In the genomic region with DNA sequence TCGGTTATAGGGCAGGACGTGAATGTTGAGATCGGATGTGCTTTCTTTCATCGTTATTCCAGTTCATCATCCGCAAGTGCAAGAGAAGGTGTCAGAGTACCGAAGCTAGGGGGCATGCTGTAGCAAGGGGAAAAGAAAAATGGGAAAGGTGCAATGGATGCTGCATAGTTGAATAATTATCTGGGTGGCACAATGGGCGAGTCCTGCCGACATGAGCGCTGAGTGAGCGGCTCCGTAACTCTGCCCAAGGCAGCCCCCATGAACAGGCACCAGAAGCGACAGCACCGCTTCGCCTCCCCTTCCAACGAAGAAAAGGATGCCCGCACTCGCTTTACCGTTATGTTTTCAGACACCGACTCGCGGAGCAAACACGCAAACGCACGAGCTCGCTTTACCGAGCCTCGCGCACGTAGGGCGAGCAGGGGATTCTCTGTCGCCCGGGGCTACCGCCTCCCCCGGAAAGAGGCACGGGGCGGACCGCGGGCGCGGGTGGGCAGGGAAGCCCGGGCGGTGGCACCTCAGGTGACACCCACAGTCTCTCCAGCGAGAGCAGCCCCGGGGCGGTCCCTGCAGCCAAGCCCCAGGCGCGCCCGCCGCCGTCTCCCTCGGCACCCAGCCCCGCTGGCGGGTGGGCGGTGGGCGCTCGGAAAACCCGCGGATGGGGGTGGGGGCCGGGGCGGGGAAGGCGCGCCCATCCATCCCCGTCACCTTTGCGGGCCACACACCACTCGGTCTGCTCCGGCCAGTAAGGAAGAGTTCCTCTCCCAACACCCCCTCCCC, we compare ENCODE assay signal across 9 cellular contexts. TPM values are rescaled to one million over a fixed set of nuclear protein-coding genes. Genes with fewer than 3 reads are reported as not detected.
DNase-seq lines count a peak whose midpoint lies in the region; ATAC-seq, FAIRE-seq and TF ChIP-seq lines count a peak whose summit lies in the region.
"Had no signal": no experiment of that assay in that cellular context is flagged by ENCODE, and none has a peak within 500 bp of the region (broad histone marks: within the 10 kb centered on the region; RNA-seq: fewer than 3 reads in every experiment).

No MANE protein-coding gene starts in this region.

- H3K27me3 ChIP-seq in adipocyte (replicated peaks; ENCODE audit: control insufficient read depth, insufficient read depth, low read length) (no peaks in the 10 kb centered on the region), heart right ventricle (peaks cover 0 to 5% (median 0%) of the 10 kb centered on the region in 7 donors), trophoblast cell (ENCODE audit: insufficient read depth, low read length) (no peaks in the 10 kb centered on the region), transverse colon (peaks cover 3% of the 10 kb centered on the region)

- WGBS in heart right ventricle, 2 donors = 0 to 1% methylated on average over 64 to 66 of the region's 66 CpGs
- no CpG with 5 or more reads among the region's 66 CpGs for WGBS in trophoblast cell (ENCODE audit: extremely low coverage, insufficient coverage, insufficient read length)
- 0 to 1% methylated on average over 11 to 44 of the region's 66 CpGs for WGBS in transverse colon (ENCODE audit: low coverage in 1 of 2), 2 donors

- H3K4me3 ChIP-seq in adipocyte (ENCODE audit: low read length) (peak overlapping the region; percentile 97), heart right ventricle (peak overlapping the region; percentile 70 to 93 (median 82)), trophoblast cell (ENCODE audit: low read depth, low read length) (peak overlapping the region; percentile 81), transverse colon (peak overlapping the region; percentile 73 to 84 (median 80))

- no peak overlapping the region for H2AK5ac ChIP-seq in trophoblast cell (ENCODE audit: low read length)

- H2BK5ac ChIP-seq in trophoblast cell (ENCODE audit: low read depth, low read length, poor library complexity) = peak overlapping the region; percentile 97

- H2AFZ ChIP-seq in trophoblast cell (ENCODE audit: insufficient read depth, low read length, poor library complexity) = peak overlapping the region; percentile 38

- H3K18ac ChIP-seq in trophoblast cell (ENCODE audit: low read length) = peak overlapping the region; percentile 67

- H3K4me2 ChIP-seq in trophoblast cell (ENCODE audit: low read length) = peak overlapping the region; percentile 66

- peak overlapping the region; percentile 78 for H4K8ac ChIP-seq in trophoblast cell (ENCODE audit: low read depth, low read length)

- peak overlapping the region; percentile 38 for H3K14ac ChIP-seq in trophoblast cell (ENCODE audit: low read length)

- peak overlapping the region; percentile 11 for H4K12ac ChIP-seq in trophoblast cell (ENCODE audit: low read depth, low read length)

- H3K4me1 ChIP-seq in adipocyte (ENCODE audit: control insufficient read depth, insufficient read depth, low read length) (peaks cover 41% of the 10 kb centered on the region), heart right ventricle (peaks cover 11 to 39% (median 32%) of the 10 kb centered on the region in 9 donors), trophoblast cell (ENCODE audit: control insufficient read depth in 1 of 2, insufficient read depth in 2 of 2, low read length in 2 of 2) (peaks cover 6% of the 10 kb centered on the region in 2 experiments), transverse colon (peaks cover 14 to 40% (median 30%) of the 10 kb centered on the region in 4 donors)

- peak; percentile 7 to 53 (median 26) for ATAC-seq in heart right ventricle

- peak; percentile 76 for FAIRE-seq in H54 (lab: Jason Lieb, UNC)
- FAIRE-seq: colon had no signal

- H3K36me3 ChIP-seq in adipocyte (ENCODE audit: control insufficient read depth, insufficient read depth, low read length, severe bottlenecking) = no peaks in the 10 kb centered on the region
- H3K36me3 ChIP-seq in heart right ventricle = no peaks in the 10 kb centered on the region
- H3K36me3 ChIP-seq in trophoblast cell (ENCODE audit: control insufficient read depth in 1 of 2, insufficient read depth in 2 of 2, low read length in 2 of 2) = no peaks in the 10 kb centered on the region
- no peaks in the 10 kb centered on the region for H3K36me3 ChIP-seq in transverse colon

- H3K4ac ChIP-seq in trophoblast cell (ENCODE audit: low read depth, low read length) = peak overlapping the region; percentile 35

- H2BK12ac ChIP-seq in trophoblast cell (ENCODE audit: low read length) = no peak overlapping the region

- intact Hi-C loops in heart right ventricle (cut with DNase I) (loop anchor here in 9 of 10 donors (1.0 to 10.0 kb wide), 5 partner anchors 206 to 214 kb away; no protein-coding TSS in a partner anchor), transverse colon (cut with DNase I; ENCODE audit: low total_unique reads) (loop anchor here (2.0 kb wide), 1 partner anchor 212 kb away; no protein-coding TSS in a partner anchor)

- TF ChIP-seq POLR2A in H54 (IDR thresholded peaks at IDR 0.05; ENCODE audit: low read depth, low read length) (no peak), transverse colon (IDR thresholded peaks at IDR 0.05) (no peak)

- peak overlapping the region; percentile 91 for H4K91ac ChIP-seq in trophoblast cell (ENCODE audit: low read depth, low read length)

- peaks cover 16% of the 10 kb centered on the region for H3K79me2 ChIP-seq in trophoblast cell (ENCODE audit: control insufficient read depth, insufficient read depth, low read length, poor library complexity)

- in situ Hi-C loops in Caki2 (cut with HindIII; ENCODE audit: low pct_unique_long_range_greater_than_20kb, low sequenced_read_pairs) = no loop called here
- in situ Hi-C loops in transverse colon (cut with MboI; ENCODE audit: low pct_ligation_motif_present in 1 of 4, low pct_unique_long_range_greater_than_20kb in 1 of 4, low sequenced_read_pairs in 3 of 4) = loop anchor here in 2 of 4 donors (10.0 kb wide), 1 partner anchor 216 kb away; no protein-coding TSS in a partner anchor

- H3K27ac ChIP-seq in heart right ventricle (peak overlapping the region in 8 of 10 donors; percentile 26 to 96 (median 54)), trophoblast cell (ENCODE audit: low read depth, low read length) (peak overlapping the region; percentile 94), transverse colon (peak overlapping the region; percentile 86 to 90 (median 88))

- H3K9ac ChIP-seq in adipocyte (ENCODE audit: low read length) = peak overlapping the region; percentile 97
- peak overlapping the region; percentile 81 for H3K9ac ChIP-seq in trophoblast cell (ENCODE audit: low read length)

- peak in 8 of 9 donors; percentile 19 to 81 (median 60) for TF ChIP-seq CTCF in heart right ventricle (IDR thresholded peaks at IDR 0.05)
- TF ChIP-seq CTCF in transverse colon (IDR thresholded peaks at IDR 0.05) = peak; percentile 51 to 65 (median 53)

- TF ChIP-seq EP300 in transverse colon (IDR thresholded peaks at IDR 0.05; ENCODE audit: low read depth) = no peak

- DNase-seq in Caki2 (ENCODE audit: low read depth) = peak; percentile 78
- no peak for DNase-seq in H54 (ENCODE audit: insufficient read length, low spot score)
- DNase-seq in NCI-H1105 treated with DMSO at 0.1 percent for 48 hours (lab: John Stamatoyannopoulos, UW) = peak; percentile 89
- peak; percentile 53 to 77 for DNase-seq in SW 1271 (lab: John Stamatoyannopoulos, UW)
- DNase-seq in adipocyte (ENCODE audit: low read depth) = peak; percentile 79
- peak; percentile 22 to 30 for DNase-seq in heart right ventricle
- DNase-seq in trophoblast cell = peak; percentile 12 to 50
- DNase-seq in transverse colon = peak; percentile 42

- H3K23ac ChIP-seq in trophoblast cell (ENCODE audit: low read length) = no peak overlapping the region

- H3K79me1 ChIP-seq in trophoblast cell (ENCODE audit: low read length) = peaks cover 10% of the 10 kb centered on the region

- no peak overlapping the region for H2BK120ac ChIP-seq in trophoblast cell (ENCODE audit: insufficient read depth, low read length, poor library complexity)

- no peaks in the 10 kb centered on the region for H3K9me3 ChIP-seq in adipocyte (ENCODE audit: control insufficient read depth, low read length)
- H3K9me3 ChIP-seq in heart right ventricle = no peaks in the 10 kb centered on the region
- H3K9me3 ChIP-seq in trophoblast cell (ENCODE audit: insufficient read depth, low read depth, low read length) = no peaks in the 10 kb centered on the region
- H3K9me3 ChIP-seq in transverse colon = no peaks in the 10 kb centered on the region

RNA-seq across cellular contexts. Expression of gene WASF1, which starts 0.7 kb away (rescaled TPM):
- 21.9 and 26.5 TPM in 2 replicates for total RNA-seq in Caki2 (2014; rRNA removed; shearing (Covaris generic); ENCODE audit: low replicate concordance)
- total RNA-seq in heart right ventricle (1 to 10 TPM in 4 of 10 donors, under 1 TPM in 6; 0.43 to 3.1 (median 0.79) TPM), transverse colon (1 to 10 TPM; 1.9 to 7.1 (median 5.9) TPM)
- 1 to 10 TPM; 1.2 to 1.6 TPM for polyA plus RNA-seq in heart right ventricle
- 69.7 and 75.3 TPM in 2 replicates for polyA plus RNA-seq in trophoblast cell (2013)

RNA-seq across cellular contexts. Expression of gene CDC40, which starts 1.4 kb away (rescaled TPM):
- 13.4 and 15.1 TPM in 2 replicates for total RNA-seq in Caki2 (2014; rRNA removed; shearing (Covaris generic); ENCODE audit: low replicate concordance)
- total RNA-seq in heart right ventricle (10 to 100 TPM; 13.6 to 20.5 (median 16.2) TPM), transverse colon (10 to 100 TPM in 3 of 4 donors, 1 to 10 TPM in 1; 5.4 to 19.8 (median 17.0) TPM)
- 1 to 10 TPM; 5.7 to 6.7 TPM for polyA plus RNA-seq in heart right ventricle
- polyA plus RNA-seq in trophoblast cell (2013) = 15.4 and 16.6 TPM in 2 replicates
